8 cellular contexts compared by ENCODE assay signal in genomic region chr19:3699071-3699740, GRCh38. TPM values are rescaled to one million over a fixed set of nuclear protein-coding genes. Genes with fewer than 3 reads are reported as not detected.
DNase-seq lines count a peak whose midpoint lies in the region; ATAC-seq, FAIRE-seq and TF ChIP-seq lines count a peak whose summit lies in the region.

No MANE protein-coding gene starts in this region.

- TF ChIP-seq RAD21 in HepG2 (CRISPR knock-in tag; IDR thresholded peaks at IDR 0.05), result no peak

- ATAC-seq in HepG2, result peak; percentile 18
- peak; percentile 21 for ATAC-seq in stimulated activated naive CD8-positive, alpha-beta T cell treated with anti-CD3 and anti-CD28 coated beads, Interleukin-15, Interleukin-2, amounts not matched to agents 100 U/mL and 50 U/mL, for 24 hours
- no peak for ATAC-seq in HG03457 (IDR thresholded peaks at IDR 0.05; ENCODE audit: unreplicated experiment)
- ATAC-seq in GM21723 (IDR thresholded peaks at IDR 0.05; ENCODE audit: unreplicated experiment), result no peak

- H3K9me3 ChIP-seq in HepG2 (ENCODE audit: low read length), result no peaks in the 10 kb centered on the region

- in situ Hi-C loops in HepG2 (cut with HindIII; ENCODE audit: extremely low pct_ligation_motif_present, low pct_unique_long_range_greater_than_20kb), result no loop called here

- TF ChIP-seq EP300 in HepG2 (IDR thresholded peaks at IDR 0.05; ENCODE audit: low read depth in 2 of 2, low read length in 2 of 2) (no peak), HepG2 (CRISPR knock-in tag; IDR thresholded peaks at IDR 0.05; ENCODE audit: borderline replicate concordance) (no peak)

- H3K27ac ChIP-seq in HepG2 (ENCODE audit: extremely low read length, insufficient read depth, low read length), result peak overlapping the region; percentile 18

- peaks cover 5% of the 10 kb centered on the region; the same call in 1 of the 2 replicates for H4K20me1 ChIP-seq in HepG2 (ENCODE audit: insufficient read depth, low read length)

- H3K27me3 ChIP-seq in HepG2 (ENCODE audit: control insufficient read depth in 1 of 2, insufficient read depth in 2 of 2, low read length in 2 of 2), result no peaks in the 10 kb centered on the region; a peak in 1 of 5 replicates

- H3K4me3 ChIP-seq in choroid plexus epithelial cell (ENCODE audit: low read depth, low read length), result peak overlapping the region; percentile 84
- peak overlapping the region; percentile 81 to 93 (median 89) for H3K4me3 ChIP-seq in HepG2 (replicated peaks in 1 of 3; ENCODE audit: insufficient read depth in 1 of 3, low read depth in 2 of 3, low read length in 3 of 3)

- H3K4me2 ChIP-seq in HepG2 (ENCODE audit: low read depth, low read length), result peak overlapping the region; percentile 97

- peak; percentile 30 for DNase-seq in stimulated activated CD4-positive, alpha-beta T cell treated with anti-CD3 and anti-CD28 coated beads, Interleukin-1b, Interleukin-23, amount 100 ng/mL, for 48 hours
- no peak for DNase-seq in stimulated activated CD4-positive, alpha-beta T cell treated with anti-CD3 and anti-CD28 coated beads, Interleukin-4, amount 100 ng/mL, for 4 hours
- DNase-seq in RPMI8226 (peak; percentile 62), choroid plexus epithelial cell (ENCODE audit: low read depth) (peak; percentile 42), HepG2 (ENCODE audit: low spot score) (no peak)
- peak; percentile 46 for DNase-seq in stimulated activated naive CD8-positive, alpha-beta T cell treated with anti-CD3 and anti-CD28 coated beads, Interleukin-15, Interleukin-2, amounts not matched to agents 100 U/mL and 50 U/mL, for 24 hours

- CTCF ChIA-PET in HepG2 (lab: Yijun Ruan, JAX; ENCODE audit: low intra/inter-chr PET ratio, low total read pairs), result no interaction called here

- WGBS in HepG2 (ENCODE audit: low lambda C conversion rate), result 0% methylated on average over 6 of the region's 31 CpGs

- peaks cover 15% of the 10 kb centered on the region for H3K4me1 ChIP-seq in HepG2 (ENCODE audit: insufficient read depth, low read length)

- peaks cover 26% of the 10 kb centered on the region for H3K79me2 ChIP-seq in HepG2 (ENCODE audit: insufficient read depth, low read length)

- H3K36me3 ChIP-seq in HepG2 (replicated peaks in 1 of 2; ENCODE audit: control insufficient read depth in 1 of 2, insufficient read depth in 2 of 2, low read length in 2 of 2), result no peaks in the 10 kb centered on the region

- no peak for FAIRE-seq in HepG2 (lab: Jason Lieb, UNC)

- H2AFZ ChIP-seq in HepG2 (ENCODE audit: low read length), result no peak overlapping the region

- TF ChIP-seq CTCF in choroid plexus epithelial cell (conservative IDR thresholded peaks at IDR 0.05; ENCODE audit: low read depth, low read length), result no peak
- TF ChIP-seq CTCF in HepG2 (CRISPR knock-in tag; IDR thresholded peaks at IDR 0.05), result no peak

- peak overlapping the region; percentile 85 for H3K9ac ChIP-seq in HepG2 (ENCODE audit: insufficient read depth, low read depth, low read length)

- intact Hi-C loops in HepG2 (cut with micrococcal nuclease; ENCODE audit: unreplicated experiment), result no loop called here

- no TSS peak for BruUV-seq in HepG2 (replicated peaks; lab: Mats Ljungman, UMichigan)

- POLR2A ChIA-PET in HepG2 (lab: Yijun Ruan, JAX), result no interaction called here

- no peak for TF ChIP-seq POLR2A in HepG2 (IDR thresholded peaks at IDR 0.05; ENCODE audit: insufficient read depth in 1 of 2, low read depth in 2 of 2, low read length in 2 of 2)

TF ChIP-seq in HepG2, 621 proteins besides CTCF, POLR2A, EP300 and RAD21 (continues in another document):
- TF ChIP-seq IKZF5 (CRISPR knock-in tag; IDR thresholded peaks at IDR 0.05), result no peak
- no peak for TF ChIP-seq PHB2 (IDR thresholded peaks at IDR 0.05; ENCODE audit: partially characterized antibody)
- TF ChIP-seq ZNF687 (CRISPR knock-in tag; IDR thresholded peaks at IDR 0.05), result peak; percentile 69; the same call in 1 of the 2 replicates

RNA-seq across cellular contexts. Expression of gene PIP5K1C, which starts 1.1 kb away (rescaled TPM):
- 4.3 and 5.2 TPM in 2 replicates for total RNA-seq in HepG2 (2016; rRNA removed; fragmentation: Illumina TruSeq; extraction: Trizol)
- 7.1 TPM in 2 replicates for total RNA-seq in HepG2 (2016; cell fraction: cytosol; rRNA removed; fragmentation: Illumina TruSeq; extraction: Trizol; ENCODE audit: low read depth)
- total RNA-seq in HepG2 (2016; cell fraction: insoluble cytoplasmic fraction; rRNA removed; fragmentation: Illumina TruSeq; extraction: Trizol), result 3.5 and 4.4 TPM in 2 replicates
- 6.2 and 6.4 TPM in 2 replicates for total RNA-seq in HepG2 (2016; cell fraction: membrane; rRNA removed; fragmentation: Illumina TruSeq; extraction: Trizol)
- 3.7 and 4.3 TPM in 2 replicates for total RNA-seq in HepG2 (2016; cell fraction: nucleus; rRNA removed; fragmentation: Illumina TruSeq; extraction: Trizol)
- 3.6 and 4.8 TPM in 2 replicates for polyA plus RNA-seq in HepG2 (2011; rRNA removed)
- polyA plus RNA-seq in HepG2 (2011; cell fraction: cytosol; rRNA removed), result 1.9 and 2.3 TPM in 2 replicates
- polyA plus RNA-seq in HepG2 (2011; cell fraction: nucleus; rRNA removed), result 11.5 and 14.0 TPM in 2 replicates
- polyA plus RNA-seq in HepG2 (2012), result 6.4 and 8.6 TPM in 2 replicates
- polyA plus RNA-seq in HepG2 (2016; cell fraction: cytosol; fragmentation: Illumina TruSeq; extraction: Trizol; ENCODE audit: low read depth), result 0.99 and 1.0 TPM in 2 replicates
- polyA plus RNA-seq in HepG2 (2016; cell fraction: insoluble cytoplasmic fraction; fragmentation: Illumina TruSeq; extraction: Trizol; ENCODE audit: low read depth), result 6.8 and 10.5 TPM in 2 replicates
- polyA plus RNA-seq in HepG2 (2016; cell fraction: membrane; fragmentation: Illumina TruSeq; extraction: Trizol; ENCODE audit: low read depth), result 4.0 and 4.6 TPM in 2 replicates
- 16.9 and 17.1 TPM in 2 replicates for polyA plus RNA-seq in HepG2 (2016; cell fraction: nucleus; fragmentation: Illumina TruSeq; extraction: Trizol; ENCODE audit: insufficient read depth, low read depth)
- polyA minus RNA-seq in HepG2 (2011; rRNA and poly(A)+ RNA removed; ENCODE audit: low replicate concordance), result 21.9 and 27.3 TPM in 2 replicates
- 6.3 and 12.3 TPM in 2 replicates for polyA minus RNA-seq in HepG2 (2011; cell fraction: cytosol; rRNA and poly(A)+ RNA removed)
- polyA minus RNA-seq in HepG2 (2011; cell fraction: nucleus; rRNA and poly(A)+ RNA removed), result 5.9 and 6.3 TPM in 2 replicates

RNA-seq across cellular contexts. Expression of gene TJP3, which starts 9.0 kb away (rescaled TPM):
- total RNA-seq in HepG2 (2016; rRNA removed; fragmentation: Illumina TruSeq; extraction: Trizol), result 20.6 and 21.5 TPM in 2 replicates
- 4.8 and 6.1 TPM in 2 replicates for total RNA-seq in HepG2 (2016; cell fraction: cytosol; rRNA removed; fragmentation: Illumina TruSeq; extraction: Trizol; ENCODE audit: low read depth)
- total RNA-seq in HepG2 (2016; cell fraction: insoluble cytoplasmic fraction; rRNA removed; fragmentation: Illumina TruSeq; extraction: Trizol), result 12.8 and 26.0 TPM in 2 replicates
- total RNA-seq in HepG2 (2016; cell fraction: membrane; rRNA removed; fragmentation: Illumina TruSeq; extraction: Trizol), result 6.5 and 7.3 TPM in 2 replicates
- total RNA-seq in HepG2 (2016; cell fraction: nucleus; rRNA removed; fragmentation: Illumina TruSeq; extraction: Trizol), result 21.9 and 26.6 TPM in 2 replicates
- polyA plus RNA-seq in HepG2 (2011; rRNA removed), result 2.3 and 3.3 TPM in 2 replicates
- 0.60 and 0.95 TPM in 2 replicates for polyA plus RNA-seq in HepG2 (2011; cell fraction: cytosol; rRNA removed)
- polyA plus RNA-seq in HepG2 (2011; cell fraction: nucleus; rRNA removed), result 7.0 and 7.9 TPM in 2 replicates
- 5.3 and 9.8 TPM in 2 replicates for polyA plus RNA-seq in HepG2 (2012)
- polyA plus RNA-seq in HepG2 (2016; cell fraction: cytosol; fragmentation: Illumina TruSeq; extraction: Trizol; ENCODE audit: low read depth), result 1.8 and 2.4 TPM in 2 replicates
- polyA plus RNA-seq in HepG2 (2016; cell fraction: insoluble cytoplasmic fraction; fragmentation: Illumina TruSeq; extraction: Trizol; ENCODE audit: low read depth), result 14.4 and 15.0 TPM in 2 replicates
- polyA plus RNA-seq in HepG2 (2016; cell fraction: membrane; fragmentation: Illumina TruSeq; extraction: Trizol; ENCODE audit: low read depth), result 3.0 and 3.4 TPM in 2 replicates
- 30.0 and 33.5 TPM in 2 replicates for polyA plus RNA-seq in HepG2 (2016; cell fraction: nucleus; fragmentation: Illumina TruSeq; extraction: Trizol; ENCODE audit: insufficient read depth, low read depth)
- polyA minus RNA-seq in HepG2 (2011; rRNA and poly(A)+ RNA removed; ENCODE audit: low replicate concordance), result 4.2 and 4.7 TPM in 2 replicates
- polyA minus RNA-seq in HepG2 (2011; cell fraction: cytosol; rRNA and poly(A)+ RNA removed), result 4.5 and 6.3 TPM in 2 replicates
- polyA minus RNA-seq in HepG2 (2011; cell fraction: nucleus; rRNA and poly(A)+ RNA removed), result 3.5 and 6.6 TPM in 2 replicates

Comparison
In these comparisons a context has a peak if more than half of its experiments do, and no peak if none do; other contexts are left out.
1. DNase-seq: peak in stimulated activated CD4-positive, alpha-beta T cell treated with anti-CD3 and anti-CD28 coated beads, Interleukin-1b, Interleukin-23, amount 100 ng/mL, for 48 hours (single experiment), RPMI8226 (single experiment), choroid plexus epithelial cell (single experiment) and stimulated activated naive CD8-positive, alpha-beta T cell treated with anti-CD3 and anti-CD28 coated beads, Interleukin-15, Interleukin-2, amounts not matched to agents 100 U/mL and 50 U/mL, for 24 hours (single experiment); none in stimulated activated CD4-positive, alpha-beta T cell treated with anti-CD3 and anti-CD28 coated beads, Interleukin-4, amount 100 ng/mL, for 4 hours (0 of 2) and HepG2 (single experiment).
2. ATAC-seq: peak in HepG2 (single experiment) and stimulated activated naive CD8-positive, alpha-beta T cell treated with anti-CD3 and anti-CD28 coated beads, Interleukin-15, Interleukin-2, amounts not matched to agents 100 U/mL and 50 U/mL, for 24 hours (single experiment); none in HG03457 (single experiment) and GM21723 (single experiment).